In the genomic region with DNA sequence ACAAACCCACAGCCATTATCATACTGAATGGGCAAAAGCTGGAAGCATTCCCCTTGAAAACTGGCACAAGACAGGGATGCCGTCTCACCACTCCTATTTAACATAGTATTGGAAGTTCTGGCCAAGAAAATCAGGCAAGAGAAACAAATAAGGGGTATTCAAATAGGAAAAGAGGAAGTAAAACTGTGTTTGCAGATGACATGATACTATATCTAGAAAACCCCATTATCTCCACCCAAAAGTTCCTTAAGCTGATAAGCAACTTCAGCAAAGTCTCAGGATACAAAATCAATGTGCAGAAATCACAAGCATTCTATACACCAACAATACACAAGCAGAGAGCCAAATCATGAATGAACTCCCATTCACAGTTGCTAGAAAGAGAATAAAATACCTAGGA, we compare ENCODE assay signal across 8 cellular contexts. TPM values are rescaled to one million over a fixed set of nuclear protein-coding genes. Genes with fewer than 3 reads are reported as not detected.
DNase-seq lines count a peak whose midpoint lies in the region; ATAC-seq and TF ChIP-seq lines count a peak whose summit lies in the region.
"Not testable (repeated sequence)": the region's sequence is repeated elsewhere in the genome, so short reads cannot be mapped to it uniquely, and the experiment has no call there.

No MANE protein-coding gene starts in this region.

- H3K27me3 Mint-ChIP-seq in WTC11 (ENCODE audit: low read depth); activated naive CD8-positive, alpha-beta T cell; immature natural killer cell (ENCODE audit: low read depth in 3 of 3): not testable (repeated sequence)

- peak overlapping the region; percentile 34; the same call in 1 of the 2 replicates for H3K4me2 ChIP-seq in BLaER1
- peak overlapping the region; percentile 28 for H3K4me2 ChIP-seq in Karpas-422 (ENCODE audit: low read depth, low read length, poor library complexity, severe bottlenecking)

- not testable (repeated sequence) for H3K27ac ChIP-seq in BLaER1; Karpas-422 (ENCODE audit: low read length)

- not testable (repeated sequence) for H3K9me2 ChIP-seq in Karpas-422 (replicated peaks; ENCODE audit: insufficient read depth, low read length)

- TF ChIP-seq CTCF in WTC11 (IDR thresholded peaks at IDR 0.05): not testable (repeated sequence)

- POLR2A ChIA-PET in WTC11 (lab: Charles Lee): not testable (repeated sequence)

- H3K36me3 Mint-ChIP-seq in WTC11 (peaks cover 30% of the 10 kb centered on the region), immature natural killer cell (peaks cover 15 to 39% (median 27%) of the 10 kb centered on the region in 3 donors)
- H3K36me3 Mint-ChIP-seq in activated naive CD8-positive, alpha-beta T cell: peaks cover 12% of the 10 kb centered on the region
- peaks cover 76% of the 10 kb centered on the region for H3K36me3 Mint-ChIP-seq in stimulated activated effector memory CD8-positive, alpha-beta T cell treated with anti-CD3 and anti-CD28 coated beads, Interleukin-12 subunit alpha, Interleukin-12 subunit beta, amount 100 ng/mL, for 72 hours

- H3K4me3 ChIP-seq in BLaER1; Karpas-422 (ENCODE audit: low read length): not testable (repeated sequence)

- H3K36me3 ChIP-seq in BLaER1 (peaks cover 41% of the 10 kb centered on the region), Karpas-422 (ENCODE audit: insufficient read depth, low read length) (peaks cover 15% of the 10 kb centered on the region)

- H2AFZ ChIP-seq in Karpas-422 (ENCODE audit: low read length): not testable (repeated sequence)

- ATAC-seq in WTC11; stimulated activated effector memory CD8-positive, alpha-beta T cell treated with anti-CD3 and anti-CD28 coated beads, Interleukin-12 subunit alpha, Interleukin-12 subunit beta, amount 100 ng/mL, for 72 hours: not testable (repeated sequence)

- not testable (repeated sequence) for H3K27me3 ChIP-seq in BLaER1; Karpas-422 (ENCODE audit: low read length)

- not testable (repeated sequence) for H3K79me2 ChIP-seq in Karpas-422 (ENCODE audit: low read length)

- CTCF ChIA-PET in WTC11 (lab: Charles Lee): not testable (repeated sequence)

- H3K4me1 ChIP-seq in BLaER1 (peaks cover 11% of the 10 kb centered on the region), Karpas-422 (ENCODE audit: low read length) (peaks cover 18% of the 10 kb centered on the region)

- not testable (repeated sequence) for H3K9me3 ChIP-seq in BLaER1; Karpas-422 (ENCODE audit: low read length)

- DNase-seq in Karpas-422; WTC11 (ENCODE audit: low spot score); immature natural killer cell; stimulated activated effector memory CD8-positive, alpha-beta T cell treated with anti-CD3 and anti-CD28 coated beads, Interleukin-12 subunit alpha, Interleukin-12 subunit beta, amount 100 ng/mL, for 72 hours (ENCODE audit: low spot score in 2 of 2): not testable (repeated sequence)
- peak; percentile 42 for DNase-seq in NAMALWA (ENCODE audit: low spot score)
- peak; percentile 23 for DNase-seq in OCI-M1 (lab: John Stamatoyannopoulos, UW)

- not testable (repeated sequence) for H3K9ac ChIP-seq in BLaER1; Karpas-422 (ENCODE audit: low read length)

- H3K9me3 Mint-ChIP-seq in WTC11 (peaks cover 15% of the 10 kb centered on the region), immature natural killer cell (peaks cover 8 to 48% (median 23%) of the 10 kb centered on the region in 6 donors)
- peaks cover 12% of the 10 kb centered on the region for H3K9me3 Mint-ChIP-seq in activated naive CD8-positive, alpha-beta T cell (ENCODE audit: low read depth)
- not testable (repeated sequence) for H3K9me3 Mint-ChIP-seq in stimulated activated effector memory CD8-positive, alpha-beta T cell treated with anti-CD3 and anti-CD28 coated beads, Interleukin-12 subunit alpha, Interleukin-12 subunit beta, amount 100 ng/mL, for 72 hours

- H4K20me1 ChIP-seq in BLaER1; Karpas-422 (ENCODE audit: insufficient read depth, low read depth, low read length): not testable (repeated sequence)

- H3K4me1 Mint-ChIP-seq in WTC11; activated naive CD8-positive, alpha-beta T cell (ENCODE audit: low read depth); stimulated activated effector memory CD8-positive, alpha-beta T cell treated with anti-CD3 and anti-CD28 coated beads, Interleukin-12 subunit alpha, Interleukin-12 subunit beta, amount 100 ng/mL, for 72 hours: not testable (repeated sequence)
- H3K4me1 Mint-ChIP-seq in immature natural killer cell: peaks cover 3 to 34% of the 10 kb centered on the region in 2 donors

- H3K27ac Mint-ChIP-seq in WTC11 (0 out of 2 replicates have a peak overlapping the region, but pooled peaks have one; percentile 7), immature natural killer cell (peak overlapping the region in 5 of 6 donors; percentile 40 to 77 (median 65))
- peak overlapping the region; percentile 66 for H3K27ac Mint-ChIP-seq in activated naive CD8-positive, alpha-beta T cell
- H3K27ac Mint-ChIP-seq in stimulated activated effector memory CD8-positive, alpha-beta T cell treated with anti-CD3 and anti-CD28 coated beads, Interleukin-12 subunit alpha, Interleukin-12 subunit beta, amount 100 ng/mL, for 72 hours: peak overlapping the region; percentile 33

- not testable (repeated sequence) for H3K4me3 Mint-ChIP-seq in WTC11; activated naive CD8-positive, alpha-beta T cell; immature natural killer cell; stimulated activated effector memory CD8-positive, alpha-beta T cell treated with anti-CD3 and anti-CD28 coated beads, Interleukin-12 subunit alpha, Interleukin-12 subunit beta, amount 100 ng/mL, for 72 hours

RNA-seq across cellular contexts. Expression of gene CASP10, which starts 14.4 kb away (rescaled TPM):
- 0.48 and 5.2 TPM in 2 replicates for total RNA-seq in Karpas-422 (2014; rRNA removed; shearing (Covaris generic); ENCODE audit: low replicate concordance)
- total RNA-seq in WTC11 (2021): 2.8 to 2.9 TPM (median 2.8 TPM) in 3 replicates
- 10 to 100 TPM; 13.5 to 37.4 (median 19.8) TPM for polyA plus RNA-seq in immature natural killer cell

RNA-seq across cellular contexts. Expression of gene CFLAR, which starts 52.5 kb away (rescaled TPM):
- 62.6 and 63.5 TPM in 2 replicates for total RNA-seq in Karpas-422 (2014; rRNA removed; shearing (Covaris generic); ENCODE audit: low replicate concordance)
- total RNA-seq in WTC11 (2021): 18.2 to 21.5 TPM (median 19.9 TPM) in 3 replicates
- 100 to 1,000 TPM; 167 to 262 (median 242) TPM for polyA plus RNA-seq in immature natural killer cell

Comparison
In these comparisons a context has a peak if more than half of its experiments do, and no peak if none do; other contexts are left out.
1. H3K27ac Mint-ChIP-seq: peak in every context shown above with its lines; median percentile 66 in activated naive CD8-positive, alpha-beta T cell; 65 in immature natural killer cell; 33 in stimulated activated effector memory CD8-positive, alpha-beta T cell treated with anti-CD3 and anti-CD28 coated beads, Interleukin-12 subunit alpha, Interleukin-12 subunit beta, amount 100 ng/mL, for 72 hours; 7 in WTC11.